Comparison of ENCODE assay signal across 10 cellular contexts in the genomic region with DNA sequence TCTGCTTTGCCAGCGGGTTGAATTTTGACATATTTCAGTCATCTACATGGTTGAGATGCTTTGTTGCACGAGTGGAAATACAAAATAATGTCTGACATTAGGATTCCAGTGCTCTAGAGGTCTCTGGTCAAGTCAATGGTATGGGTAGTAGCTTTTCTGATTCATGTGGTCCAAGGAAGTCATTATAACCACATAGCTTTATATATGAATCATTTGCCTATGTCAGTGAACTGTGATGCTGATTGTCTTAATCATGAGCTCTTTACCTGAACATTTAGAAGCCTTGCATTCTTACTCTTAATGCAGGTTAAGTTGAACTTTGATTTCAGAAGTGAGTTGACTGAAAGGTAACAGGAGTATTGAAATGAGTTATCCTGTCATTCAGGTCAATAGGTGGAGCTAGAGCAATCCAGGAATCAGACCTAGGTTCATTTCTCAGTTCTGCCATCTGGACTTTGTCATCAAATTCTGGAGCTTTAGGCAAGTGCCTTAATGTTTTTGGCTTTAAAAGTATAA. TPM values are rescaled to one million over a fixed set of nuclear protein-coding genes. Genes with fewer than 3 reads are reported as not detected.
DNase-seq lines count a peak whose midpoint lies in the region; ATAC-seq, FAIRE-seq and TF ChIP-seq lines count a peak whose summit lies in the region.
"Had no signal": no experiment of that assay in that cellular context is flagged by ENCODE, and none has a peak within 500 bp of the region (broad histone marks: within the 10 kb centered on the region; RNA-seq: fewer than 3 reads in every experiment).

No MANE protein-coding gene starts in this region.

- H3K4me2 ChIP-seq in A549: peak overlapping the region; percentile 35
- no peak overlapping the region for H3K4me2 ChIP-seq in OCI-LY7 (ENCODE audit: low read length)

- POLR2A ChIA-PET in A549 (lab: Yijun Ruan, JAX) (no interaction called here), OCI-LY7 (lab: Charles Lee) (interaction anchor here (1.0 to 1.3 kb wide), 2 partner anchors 11 to 1229 kb away, joined by 3 to 4 read pairs; partner anchors contain the start of gene ERCC6)

- H3K4me1 ChIP-seq in A549 (peaks cover 28% of the 10 kb centered on the region), OCI-LY7 (ENCODE audit: insufficient read depth, low read length, poor library complexity, severe bottlenecking) (peaks cover 21% of the 10 kb centered on the region)

- TF ChIP-seq CTCF in A549 (IDR thresholded peaks at IDR 0.05) (peak; percentile 42), OCI-LY7 (conservative IDR thresholded peaks at IDR 0.05; ENCODE audit: low read length) (peak; percentile 80), fibroblast of mammary gland (conservative IDR thresholded peaks at IDR 0.05; ENCODE audit: control insufficient read depth, insufficient read depth, low read depth, low read length) (no peak)

- H2AFZ ChIP-seq in OCI-LY7 (ENCODE audit: low read length): no peak overlapping the region

- TF ChIP-seq RAD21 in A549 (conservative IDR thresholded peaks at IDR 0.05 in 1 of 2, IDR thresholded peaks at IDR 0.05 in 1 of 2): peak in 1 of 2 experiments; percentile 33; a peak in 3 of 5 replicates

- FAIRE-seq in A549 (lab: Jason Lieb, UNC) (no peak), G401.6 (lab: Jason Lieb, UNC) (peak; percentile 77)

- H4K20me1 ChIP-seq in OCI-LY7 (ENCODE audit: insufficient read depth, low read length): peaks cover 7% of the 10 kb centered on the region

- DNase-seq in A549 (ENCODE audit: low read depth in 1 of 2, low spot score in 1 of 2) (peak; percentile 18 to 24), OCI-LY7 (ENCODE audit: low spot score) (peak; percentile 27), fibroblast of mammary gland (ENCODE audit: low read depth) (peak; percentile 55), NCI-H446 (lab: John Stamatoyannopoulos, UW) (no peak)
- no peak for DNase-seq in stimulated activated CD4-positive, alpha-beta T cell treated with anti-CD3 and anti-CD28 coated beads, Interleukin-4, amount 100 ng/mL, for 24 hours
- DNase-seq: cortex of kidney; stimulated activated CD4-positive, alpha-beta T cell treated with anti-CD3 and anti-CD28 coated beads, Interleukin-12 subunit alpha, Interleukin-12 subunit beta, amount 100 ng/mL, for 4 hours had no signal

- peaks cover 31% of the 10 kb centered on the region for H3K79me2 ChIP-seq in OCI-LY7 (ENCODE audit: insufficient read depth, low read depth, low read length)

- no peaks in the 10 kb centered on the region for H3K9me2 ChIP-seq in OCI-LY7 (ENCODE audit: insufficient read depth, low read length)

- no peak for TF ChIP-seq EP300 in A549 (IDR thresholded peaks at IDR 0.05)

- 41% methylated on average over 2 of the region's 2 CpGs for WGBS in A549 (ENCODE audit: missing lambda C conversion rate)

- no TSS peak for BruUV-seq in OCI-LY7 (replicated peaks; lab: Mats Ljungman, UMichigan)

- TF ChIP-seq POLR2A in A549 (IDR thresholded peaks at IDR 0.05; ENCODE audit: low read length): no peak

- no peak overlapping the region for H3K27ac ChIP-seq in A549
- no peak overlapping the region for H3K27ac ChIP-seq in OCI-LY7 (ENCODE audit: low read depth, low read length, poor library complexity, severe bottlenecking)

- no peaks in the 10 kb centered on the region for H3K9me3 ChIP-seq in A549
- H3K9me3 ChIP-seq in OCI-LY7 (ENCODE audit: low read length): no peaks in the 10 kb centered on the region

- H3K4me3 ChIP-seq in A549 (no peak overlapping the region), OCI-LY7 (ENCODE audit: low read depth, low read length, poor library complexity, severe bottlenecking) (no peak overlapping the region), fibroblast of mammary gland (ENCODE audit: control insufficient read depth, low read depth, low read length) (no peak overlapping the region)

- intact Hi-C loops in OCI-LY7 (cut with micrococcal nuclease; ENCODE audit: unreplicated experiment): no loop called here

- H3K36me3 ChIP-seq in OCI-LY7 (ENCODE audit: insufficient read depth, low read length): no peaks in the 10 kb centered on the region

- CTCF ChIA-PET in A549 (lab: Yijun Ruan, JAX) (interaction anchor here (0.7 to 1.9 kb wide), 9 partner anchors 9 to 215 kb away, joined by 3 to 7 read pairs (median 4); no protein-coding TSS in a partner anchor), OCI-LY7 (lab: Charles Lee; ENCODE audit: unreplicated experiment) (interaction anchor here (1.2 to 1.4 kb wide), 3 partner anchors 10 to 346 kb away, joined by 3 to 5 read pairs (median 4); no protein-coding TSS in a partner anchor)

- ATAC-seq in A549: no peak
- ATAC-seq in HG02623 (IDR thresholded peaks at IDR 0.05; ENCODE audit: unreplicated experiment): no peak
- no peak for ATAC-seq in GM18909 (IDR thresholded peaks at IDR 0.05; ENCODE audit: poor library complexity, unreplicated experiment)

TF ChIP-seq in A549, 52 proteins besides CTCF, POLR2A, EP300 and RAD21:
- TF ChIP-seq MYC (IDR thresholded peaks at IDR 0.05; ENCODE audit: borderline replicate concordance, low read length): no peak
- TF ChIP-seq CHD4 (IDR thresholded peaks at IDR 0.05; ENCODE audit: borderline replicate concordance): no peak
- no peak for TF ChIP-seq PHF8 (IDR thresholded peaks at IDR 0.05; ENCODE audit: borderline replicate concordance, low read depth)
- no peak for TF ChIP-seq FOXS1 (CRISPR knock-in tag; IDR thresholded peaks at IDR 0.05)
- TF ChIP-seq HOXB5 (CRISPR knock-in tag; IDR thresholded peaks at IDR 0.05): no peak
- TF ChIP-seq ELK1 (IDR thresholded peaks at IDR 0.05; ENCODE audit: low read depth, low read length): no peak
- TF ChIP-seq CHD2 (IDR thresholded peaks at IDR 0.05; ENCODE audit: low read length, partially characterized antibody): no peak
- no peak for TF ChIP-seq SMC3 (IDR thresholded peaks at IDR 0.05)
- TF ChIP-seq ZC3H11A (IDR thresholded peaks at IDR 0.05): no peak
- TF ChIP-seq CBX8 (IDR thresholded peaks at IDR 0.05): no peak
- TF ChIP-seq EHMT2 (IDR thresholded peaks at IDR 0.05; ENCODE audit: low read depth): no peak
- TF ChIP-seq MAFK (IDR thresholded peaks at IDR 0.05; ENCODE audit: partially characterized antibody): no peak

RNA-seq across cellular contexts. Expression of gene MAPK8, which starts 3.3 kb away (rescaled TPM):
- polyA plus RNA-seq in A549 (2011; rRNA removed) (71.4 and 80.7 TPM in 2 replicates), A549 (2017; fragmentation: RNase III; extraction: RNeasy Plus Mini Kit Qiagen cat#74134 plus additional on column Dnase treatment) (29.6 to 33.3 TPM (median 32.8 TPM) in 3 replicates)
- polyA plus RNA-seq in A549 (2012; cell fraction: cytosol; rRNA removed): 17.7 and 18.6 TPM in 2 replicates
- polyA plus RNA-seq in A549 (2012; cell fraction: nucleus; rRNA removed): 10.3 and 13.5 TPM in 2 replicates
- polyA minus RNA-seq in A549 (2011; rRNA and poly(A)+ RNA removed): 22.3 and 23.4 TPM in 2 replicates
- 22.6 and 40.5 TPM in 2 replicates for total RNA-seq in OCI-LY7 (2014; rRNA removed; shearing (Covaris generic))
- total RNA-seq in OCI-LY7 (2022): 29.1 and 39.9 TPM in 2 replicates

RNA-seq across cellular contexts. Expression of gene FRMPD2, which starts 35.3 kb away (rescaled TPM):
- polyA plus RNA-seq in A549 (2011; rRNA removed): 0.13 and 0.16 TPM in 2 replicates
- polyA plus RNA-seq in A549 (2012; cell fraction: cytosol; rRNA removed): 0.01 and 0.04 TPM in 2 replicates
- polyA plus RNA-seq in A549 (2012; cell fraction: nucleus; rRNA removed): 0.05 and 0.44 TPM in 2 replicates
- polyA plus RNA-seq in A549 (2017; fragmentation: RNase III; extraction: RNeasy Plus Mini Kit Qiagen cat#74134 plus additional on column Dnase treatment): 0.10 to 0.33 TPM (median 0.15 TPM) in 3 replicates
- 1.0 and 1.3 TPM in 2 replicates for polyA minus RNA-seq in A549 (2011; rRNA and poly(A)+ RNA removed)
- not detected in 2 replicates for total RNA-seq in OCI-LY7 (2014; rRNA removed; shearing (Covaris generic))
- total RNA-seq in OCI-LY7 (2022): not detected in 2 replicates

Comparison
In these comparisons a context has a peak if more than half of its experiments do, and no peak if none do; other contexts are left out.
1. DNase-seq: peak in A549 (2 of 2), OCI-LY7 (single experiment) and fibroblast of mammary gland (single experiment); none in stimulated activated CD4-positive, alpha-beta T cell treated with anti-CD3 and anti-CD28 coated beads, Interleukin-4, amount 100 ng/mL, for 24 hours (single experiment) and NCI-H446 (0 of 2).